ENCODE assay signal across 9 cellular contexts in the genomic region with DNA sequence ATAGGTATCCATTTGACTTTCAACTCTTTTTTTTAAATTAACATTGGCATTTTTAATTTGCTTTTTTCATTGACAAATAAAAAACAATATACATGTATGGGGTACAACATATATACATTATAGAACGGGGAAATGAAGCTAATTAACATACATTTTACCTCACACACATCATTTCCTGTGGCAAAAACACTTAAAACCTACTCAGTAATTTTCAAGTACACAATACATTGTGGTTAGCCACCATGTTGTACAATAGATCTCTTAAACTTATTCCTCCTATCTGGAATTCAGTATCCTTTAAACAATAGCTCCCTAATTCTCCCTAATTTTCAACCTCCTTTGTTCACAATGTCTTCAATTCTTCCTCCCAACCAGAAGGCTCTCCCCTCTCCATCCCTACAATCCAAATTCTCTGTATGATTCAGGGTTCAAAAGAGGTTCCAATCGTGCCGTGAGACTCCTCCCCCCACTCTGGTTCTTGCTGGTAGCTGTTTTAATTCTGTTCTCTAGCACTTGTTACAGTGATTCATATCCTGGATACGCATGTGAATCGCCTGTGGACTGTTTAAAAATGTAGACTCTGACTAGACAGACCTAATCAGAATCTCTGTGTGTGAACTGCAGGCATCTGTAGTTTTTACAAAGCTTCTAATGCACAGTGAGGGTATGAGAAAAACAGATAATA.
DNase-seq lines count a peak whose midpoint lies in the region; ATAC-seq and TF ChIP-seq lines count a peak whose summit lies in the region.
"Had no signal": no experiment of that assay in that cellular context is flagged by ENCODE, and none has a peak within 500 bp of the region (broad histone marks: within the 10 kb centered on the region; RNA-seq: fewer than 3 reads in every experiment).

No MANE protein-coding gene starts in this region.

- TF ChIP-seq POLR2A in esophagus muscularis mucosa (IDR thresholded peaks at IDR 0.05; ENCODE audit: low read depth) = no peak

- intact Hi-C loops in activated B cell treated with CpG ODN at 0.5 μM for 24 hours (cut with micrococcal nuclease) (loop anchor here (1.0 kb wide), 1 partner anchor 9 kb away; no protein-coding TSS in a partner anchor), esophagus muscularis mucosa (cut with DNase I) (no loop called here)

- no peak overlapping the region for H3K4me3 ChIP-seq in esophagus muscularis mucosa

- H3K4me3 Mint-ChIP-seq in activated B cell treated with CpG ODN at 0.5 μM for 24 hours = peak overlapping the region; percentile 66

- no peak for TF ChIP-seq CTCF in activated B cell treated with CpG ODN at 0.5 μM for 24 hours (IDR thresholded peaks at IDR 0.05)
- no peak for TF ChIP-seq CTCF in esophagus muscularis mucosa (IDR thresholded peaks at IDR 0.05)

- POLR2A ChIA-PET in activated B cell treated with CpG ODN at 0.5 μM for 24 hours (lab: Charles Lee) = interaction anchor here (1.0 to 3.7 kb wide), 8 partner anchors 10 to 88 kb away, joined by 3 to 37 read pairs (median 14); a partner anchor contains a TSS

- CTCF ChIA-PET in activated B cell treated with CpG ODN at 0.5 μM for 24 hours (lab: Charles Lee) = interaction anchor here (0.9 to 1.6 kb wide), 2 partner anchors 11 to 87 kb away, joined by 3 to 4 read pairs; a partner anchor contains a TSS

- TF ChIP-seq EP300 in esophagus muscularis mucosa (IDR thresholded peaks at IDR 0.05) = no peak

- no peak overlapping the region for H3K27ac ChIP-seq in esophagus muscularis mucosa (replicated peaks in 1 of 4)
- H3K27ac ChIP-seq: 22Rv1 had no signal

- ATAC-seq in activated B cell treated with CpG ODN at 0.5 μM for 24 hours (ENCODE audit: low read depth) (peak; percentile 64), HG03108 (IDR thresholded peaks at IDR 0.05; ENCODE audit: unreplicated experiment) (no peak), HG03159 (IDR thresholded peaks at IDR 0.05; ENCODE audit: unreplicated experiment) (no peak)

- H3K27me3 Mint-ChIP-seq in activated B cell treated with CpG ODN at 0.5 μM for 24 hours = no peaks in the 10 kb centered on the region

- H3K36me3 Mint-ChIP-seq in activated B cell treated with CpG ODN at 0.5 μM for 24 hours (ENCODE audit: low read depth) = no peaks in the 10 kb centered on the region

- no peaks in the 10 kb centered on the region for H3K9me3 Mint-ChIP-seq in activated B cell treated with CpG ODN at 0.5 μM for 24 hours

- H3K27me3 ChIP-seq in esophagus muscularis mucosa = no peaks in the 10 kb centered on the region

- no peaks in the 10 kb centered on the region for H3K9me3 ChIP-seq in esophagus muscularis mucosa

- H3K36me3 ChIP-seq in esophagus muscularis mucosa = no peaks in the 10 kb centered on the region

- peaks cover 58% of the 10 kb centered on the region for H3K4me1 Mint-ChIP-seq in activated B cell treated with CpG ODN at 0.5 μM for 24 hours

- DNase-seq in DMS153 (lab: John Stamatoyannopoulos, UW) = peak; percentile 57
- DNase-seq in DMS153 treated with DMSO at 0.1 percent for 48 hours (lab: John Stamatoyannopoulos, UW; ENCODE audit: unreplicated experiment) = no peak
- no peak for DNase-seq in activated B cell treated with CpG ODN at 0.5 μM for 24 hours
- DNase-seq in esophagus muscularis mucosa (ENCODE audit: extremely low spot score) = peak; percentile 45
- DNase-seq in stimulated activated CD8-positive, alpha-beta memory T cell treated with anti-CD3 and anti-CD28 coated beads, Interleukin-12 subunit alpha, Interleukin-12 subunit beta, amount 100 ng/mL, for 4 hours (ENCODE audit: low read depth) = peak; percentile 17
- no peak for DNase-seq in ecto neural progenitor cell (ENCODE audit: low spot score)

- WGBS in esophagus muscularis mucosa = 41% methylated on average over 5 of the region's 5 CpGs

- H3K27ac Mint-ChIP-seq in activated B cell treated with CpG ODN at 0.5 μM for 24 hours = peak overlapping the region; percentile 90

- H3K4me1 ChIP-seq in esophagus muscularis mucosa = peaks cover 4 to 22% (median 16%) of the 10 kb centered on the region in 4 donors

Comparison
In these comparisons a context has a peak if more than half of its experiments do, and no peak if none do; other contexts are left out.
1. DNase-seq: peak in DMS153 (single experiment), esophagus muscularis mucosa (single experiment) and stimulated activated CD8-positive, alpha-beta memory T cell treated with anti-CD3 and anti-CD28 coated beads, Interleukin-12 subunit alpha, Interleukin-12 subunit beta, amount 100 ng/mL, for 4 hours (single experiment); none in DMS153 treated with DMSO at 0.1 percent for 48 hours (single experiment), activated B cell treated with CpG ODN at 0.5 μM for 24 hours (single experiment) and ecto neural progenitor cell (single experiment).